ENCODE assay signal across 1 cellular context in genomic region chr18:54117853-54118773, GRCh38.
A peak's percentile ranks its signal among the peaks of the same experiment; 100 is the strongest.
TF ChIP-seq lines count a peak whose summit lies in the region.

No MANE protein-coding gene starts in this region.

TF ChIP-seq in K562, 482 proteins besides CTCF, POLR2A, EP300 and RAD21 (continued from another document and continues in another):
- no peak for TF ChIP-seq RERE (CRISPR knock-in tag; IDR thresholded peaks at IDR 0.05; ENCODE audit: borderline replicate concordance)
- TF ChIP-seq ATF3 (IDR thresholded peaks at IDR 0.05): peak; percentile 45; the same call in 1 of the 2 replicates
- no peak for TF ChIP-seq ATF3 (CRISPR knock-in tag; conservative IDR thresholded peaks at IDR 0.05)
- TF ChIP-seq GABPA (tag; conservative IDR thresholded peaks at IDR 0.05; ENCODE audit: low read depth): 0 out of 2 replicates have a peak, but pooled peaks have one; percentile 15
- no peak for TF ChIP-seq HMG20A (CRISPR knock-in tag; conservative IDR thresholded peaks at IDR 0.05)
- peak; percentile 66; the same call in 1 of the 2 replicates for TF ChIP-seq MYC (IDR thresholded peaks at IDR 0.05; ENCODE audit: low read depth, low read length)
- TF ChIP-seq MYC (CRISPR knock-in tag; IDR thresholded peaks at IDR 0.05; ENCODE audit: borderline replicate concordance, low read depth): no peak
- TF ChIP-seq ZNF644 (tag; IDR thresholded peaks at IDR 0.05; ENCODE audit: low read depth): no peak
- no peak for TF ChIP-seq SAP30 (IDR thresholded peaks at IDR 0.05; ENCODE audit: borderline replicate concordance, insufficient read depth, low read depth, low read length, poor library complexity, severe bottlenecking)
- peak; percentile 74; the same call in 1 of the 2 replicates for TF ChIP-seq ZNF175 (CRISPR knock-in tag; IDR thresholded peaks at IDR 0.05; ENCODE audit: low read depth)
- peak; percentile 54 for TF ChIP-seq ZNF766 (CRISPR knock-in tag; conservative IDR thresholded peaks at IDR 0.05)
- TF ChIP-seq ZNF589 (CRISPR knock-in tag; IDR thresholded peaks at IDR 0.05; ENCODE audit: low read depth): peak; percentile 81
- peak; percentile 13; the same call in 1 of the 2 replicates for TF ChIP-seq POLR2H (tag; IDR thresholded peaks at IDR 0.05; ENCODE audit: low read depth)
- TF ChIP-seq MIER1 (IDR thresholded peaks at IDR 0.05; ENCODE audit: low read depth): no peak
- TF ChIP-seq L3MBTL2 (IDR thresholded peaks at IDR 0.05): peak; percentile 46; the same call in 1 of the 2 replicates
- TF ChIP-seq, protein P1, sequence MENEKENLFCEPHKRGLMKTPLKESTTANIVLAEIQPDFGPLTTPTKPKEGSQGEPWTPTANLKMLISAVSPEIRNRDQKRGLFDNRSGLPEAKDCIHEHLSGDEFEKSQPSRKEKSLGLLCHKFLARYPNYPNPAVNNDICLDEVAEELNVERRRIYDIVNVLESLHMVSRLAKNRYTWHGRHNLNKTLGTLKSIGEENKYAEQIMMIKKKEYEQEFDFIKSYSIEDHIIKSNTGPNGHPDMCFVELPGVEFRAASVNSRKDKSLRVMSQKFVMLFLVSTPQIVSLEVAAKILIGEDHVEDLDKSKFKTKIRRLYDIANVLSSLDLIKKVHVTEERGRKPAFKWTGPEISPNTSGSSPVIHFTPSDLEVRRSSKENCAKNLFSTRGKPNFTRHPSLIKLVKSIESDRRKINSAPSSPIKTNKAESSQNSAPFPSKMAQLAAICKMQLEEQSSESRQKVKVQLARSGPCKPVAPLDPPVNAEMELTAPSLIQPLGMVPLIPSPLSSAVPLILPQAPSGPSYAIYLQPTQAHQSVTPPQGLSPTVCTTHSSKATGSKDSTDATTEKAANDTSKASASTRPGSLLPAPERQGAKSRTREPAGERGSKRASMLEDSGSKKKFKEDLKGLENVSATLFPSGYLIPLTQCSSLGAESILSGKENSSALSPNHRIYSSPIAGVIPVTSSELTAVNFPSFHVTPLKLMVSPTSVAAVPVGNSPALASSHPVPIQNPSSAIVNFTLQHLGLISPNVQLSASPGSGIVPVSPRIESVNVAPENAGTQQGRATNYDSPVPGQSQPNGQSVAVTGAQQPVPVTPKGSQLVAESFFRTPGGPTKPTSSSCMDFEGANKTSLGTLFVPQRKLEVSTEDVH (IDR thresholded peaks at IDR 0.05; ENCODE audit: low read depth, partially characterized antibody): no peak
- TF ChIP-seq, protein P2, sequence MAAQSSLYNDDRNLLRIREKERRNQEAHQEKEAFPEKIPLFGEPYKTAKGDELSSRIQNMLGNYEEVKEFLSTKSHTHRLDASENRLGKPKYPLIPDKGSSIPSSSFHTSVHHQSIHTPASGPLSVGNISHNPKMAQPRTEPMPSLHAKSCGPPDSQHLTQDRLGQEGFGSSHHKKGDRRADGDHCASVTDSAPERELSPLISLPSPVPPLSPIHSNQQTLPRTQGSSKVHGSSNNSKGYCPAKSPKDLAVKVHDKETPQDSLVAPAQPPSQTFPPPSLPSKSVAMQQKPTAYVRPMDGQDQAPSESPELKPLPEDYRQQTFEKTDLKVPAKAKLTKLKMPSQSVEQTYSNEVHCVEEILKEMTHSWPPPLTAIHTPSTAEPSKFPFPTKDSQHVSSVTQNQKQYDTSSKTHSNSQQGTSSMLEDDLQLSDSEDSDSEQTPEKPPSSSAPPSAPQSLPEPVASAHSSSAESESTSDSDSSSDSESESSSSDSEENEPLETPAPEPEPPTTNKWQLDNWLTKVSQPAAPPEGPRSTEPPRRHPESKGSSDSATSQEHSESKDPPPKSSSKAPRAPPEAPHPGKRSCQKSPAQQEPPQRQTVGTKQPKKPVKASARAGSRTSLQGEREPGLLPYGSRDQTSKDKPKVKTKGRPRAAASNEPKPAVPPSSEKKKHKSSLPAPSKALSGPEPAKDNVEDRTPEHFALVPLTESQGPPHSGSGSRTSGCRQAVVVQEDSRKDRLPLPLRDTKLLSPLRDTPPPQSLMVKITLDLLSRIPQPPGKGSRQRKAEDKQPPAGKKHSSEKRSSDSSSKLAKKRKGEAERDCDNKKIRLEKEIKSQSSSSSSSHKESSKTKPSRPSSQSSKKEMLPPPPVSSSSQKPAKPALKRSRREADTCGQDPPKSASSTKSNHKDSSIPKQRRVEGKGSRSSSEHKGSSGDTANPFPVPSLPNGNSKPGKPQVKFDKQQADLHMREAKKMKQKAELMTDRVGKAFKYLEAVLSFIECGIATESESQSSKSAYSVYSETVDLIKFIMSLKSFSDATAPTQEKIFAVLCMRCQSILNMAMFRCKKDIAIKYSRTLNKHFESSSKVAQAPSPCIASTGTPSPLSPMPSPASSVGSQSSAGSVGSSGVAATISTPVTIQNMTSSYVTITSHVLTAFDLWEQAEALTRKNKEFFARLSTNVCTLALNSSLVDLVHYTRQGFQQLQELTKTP (IDR thresholded peaks at IDR 0.05; ENCODE audit: low read depth in 1 of 2, partially characterized antibody in 2 of 2): peak in 1 of 2 experiments; percentile 58
- TF ChIP-seq ZNF408 (CRISPR knock-in tag; IDR thresholded peaks at IDR 0.05; ENCODE audit: low read depth): no peak
- TF ChIP-seq PTBP1 (IDR thresholded peaks at IDR 0.05; ENCODE audit: low read depth, low read length): no peak
- TF ChIP-seq, protein P3, sequence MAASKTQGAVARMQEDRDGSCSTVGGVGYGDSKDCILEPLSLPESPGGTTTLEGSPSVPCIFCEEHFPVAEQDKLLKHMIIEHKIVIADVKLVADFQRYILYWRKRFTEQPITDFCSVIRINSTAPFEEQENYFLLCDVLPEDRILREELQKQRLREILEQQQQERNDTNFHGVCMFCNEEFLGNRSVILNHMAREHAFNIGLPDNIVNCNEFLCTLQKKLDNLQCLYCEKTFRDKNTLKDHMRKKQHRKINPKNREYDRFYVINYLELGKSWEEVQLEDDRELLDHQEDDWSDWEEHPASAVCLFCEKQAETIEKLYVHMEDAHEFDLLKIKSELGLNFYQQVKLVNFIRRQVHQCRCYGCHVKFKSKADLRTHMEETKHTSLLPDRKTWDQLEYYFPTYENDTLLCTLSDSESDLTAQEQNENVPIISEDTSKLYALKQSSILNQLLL (CRISPR knock-in tag; IDR thresholded peaks at IDR 0.05; ENCODE audit: borderline replicate concordance): no peak
- no peak for TF ChIP-seq ATF7 (IDR thresholded peaks at IDR 0.05)
- TF ChIP-seq, protein P4, sequence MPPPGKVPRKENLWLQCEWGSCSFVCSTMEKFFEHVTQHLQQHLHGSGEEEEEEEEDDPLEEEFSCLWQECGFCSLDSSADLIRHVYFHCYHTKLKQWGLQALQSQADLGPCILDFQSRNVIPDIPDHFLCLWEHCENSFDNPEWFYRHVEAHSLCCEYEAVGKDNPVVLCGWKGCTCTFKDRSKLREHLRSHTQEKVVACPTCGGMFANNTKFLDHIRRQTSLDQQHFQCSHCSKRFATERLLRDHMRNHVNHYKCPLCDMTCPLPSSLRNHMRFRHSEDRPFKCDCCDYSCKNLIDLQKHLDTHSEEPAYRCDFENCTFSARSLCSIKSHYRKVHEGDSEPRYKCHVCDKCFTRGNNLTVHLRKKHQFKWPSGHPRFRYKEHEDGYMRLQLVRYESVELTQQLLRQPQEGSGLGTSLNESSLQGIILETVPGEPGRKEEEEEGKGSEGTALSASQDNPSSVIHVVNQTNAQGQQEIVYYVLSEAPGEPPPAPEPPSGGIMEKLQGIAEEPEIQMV (tag; conservative IDR thresholded peaks at IDR 0.05; ENCODE audit: low read depth): no peak
- TF ChIP-seq ZNF431 (CRISPR knock-in tag; IDR thresholded peaks at IDR 0.05): no peak
- no peak for TF ChIP-seq ILF3 (IDR thresholded peaks at IDR 0.05; ENCODE audit: borderline replicate concordance)
